ENCODE assay signal across 25 cellular contexts in the genomic region with DNA sequence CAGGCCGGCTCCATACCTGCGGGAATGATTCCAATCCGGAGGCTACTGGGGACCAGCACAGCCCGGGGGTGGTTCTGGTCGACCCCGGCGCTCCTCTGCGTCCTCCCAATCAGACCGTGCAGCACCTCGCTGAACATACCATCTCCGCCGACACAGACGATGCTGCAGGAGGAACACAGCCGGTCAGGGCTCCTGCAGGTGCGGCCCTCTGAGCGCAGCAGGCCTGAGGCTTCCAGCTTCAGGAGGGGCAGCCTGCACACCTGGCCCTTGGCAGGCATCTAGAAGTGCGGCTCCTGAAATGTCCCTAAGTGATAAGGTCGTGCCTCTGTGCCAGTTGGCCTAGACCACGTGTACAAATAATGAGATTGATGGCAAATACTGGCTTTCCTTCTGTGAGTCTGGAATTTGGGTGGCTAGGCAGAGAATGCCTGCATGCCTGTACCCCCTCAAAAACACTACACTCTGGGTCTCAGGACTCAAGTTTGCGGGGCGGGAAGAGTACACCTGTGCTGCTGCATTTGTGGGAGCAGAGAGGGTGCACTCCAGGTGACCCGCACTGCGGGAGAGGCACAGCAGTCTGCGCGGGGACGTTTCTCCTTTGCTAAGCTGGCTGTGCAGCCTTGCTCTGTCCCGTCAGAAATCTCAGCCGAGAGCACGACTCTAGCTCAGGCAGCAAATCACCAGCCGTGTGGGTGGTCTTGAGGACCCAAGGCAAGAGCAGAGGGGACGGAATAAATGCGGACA.
"Had no signal": no experiment of that assay in that cellular context is flagged by ENCODE, and none has a peak within 500 bp of the region (broad histone marks: within the 10 kb centered on the region; RNA-seq: fewer than 3 reads in every experiment).

No MANE protein-coding gene starts in this region.

- H3K4me3 ChIP-seq: adrenal gland, ascending aorta, colonic mucosa, dorsolateral prefrontal cortex, esophagus squamous epithelium, gastrocnemius medialis, thoracic aorta, upper lobe of left lung had no signal

- DNase-seq: activated CD4-positive, alpha-beta T cell treated with anti-CD3 and anti-CD28 coated beads, Interleukin-2, amount 50 U/mL, for 1 hour; activated CD4-positive, CD25-positive, alpha-beta regulatory T cell treated with anti-CD3 and anti-CD28 coated beads, Interleukin-2, amount 50 U/mL, for 72 hours; activated effector memory CD4-positive, alpha-beta T cell treated with anti-CD3 and anti-CD28 coated beads, Interleukin-2, amount 50 U/mL, for 16 hours; activated naive CD4-positive, alpha-beta T cell treated with anti-CD3 and anti-CD28 coated beads, Interleukin-2, amount 50 U/mL, for 16 hours; activated T-cell treated with anti-CD3 and anti-CD28 coated beads, Interleukin-2, amount 50 U/mL, for 4 hours; adrenal gland; central memory CD4-positive, alpha-beta T cell; colonic mucosa; dorsolateral prefrontal cortex; esophagus squamous epithelium; gastrocnemius medialis; hypothalamus; islet precursor cell; left colon; mesenchymal stem cell; occipital lobe; retina; stimulated activated CD4-positive, alpha-beta T cell treated with anti-CD3 and anti-CD28 coated beads, Interleukin-2, amount 100 ng/mL, for 48 hours; stimulated activated CD8-positive, alpha-beta memory T cell treated with anti-CD3 and anti-CD28 coated beads, Interleukin-4, amount 100 ng/mL, for 48 hours; T-helper 1 cell; WERI-Rb-1 had no signal

- H3K27ac ChIP-seq: adrenal gland, ascending aorta, colonic mucosa, dorsolateral prefrontal cortex, esophagus squamous epithelium, gastrocnemius medialis, thoracic aorta, upper lobe of left lung, WERI-Rb-1 had no signal

- ATAC-seq: activated T-cell treated with anti-CD3 and anti-CD28 coated beads, Interleukin-2, amount 50 U/mL, for 4 hours; gastrocnemius medialis; left colon had no signal

- H3K9me3 Mint-ChIP-seq: activated T-cell treated with anti-CD3 and anti-CD28 coated beads, Interleukin-2, amount 50 U/mL, for 4 hours; nephron had no signal

- H3K4me1 ChIP-seq: adrenal gland, ascending aorta, colonic mucosa, gastrocnemius medialis had no signal

- H3K9me3 ChIP-seq: adrenal gland, ascending aorta, colonic mucosa, esophagus squamous epithelium, gastrocnemius medialis, thoracic aorta, upper lobe of left lung had no signal

- H3K4me3 Mint-ChIP-seq: activated T-cell treated with anti-CD3 and anti-CD28 coated beads, Interleukin-2, amount 50 U/mL, for 4 hours; nephron had no signal

- H3K27me3 ChIP-seq: adrenal gland, ascending aorta, colonic mucosa, dorsolateral prefrontal cortex, esophagus squamous epithelium, gastrocnemius medialis, upper lobe of left lung had no signal

- H3K27ac Mint-ChIP-seq: nephron had no signal

- H3K4me1 Mint-ChIP-seq: nephron had no signal
